Comparison of ENCODE assay signal across 9 cellular contexts in the genomic region with DNA sequence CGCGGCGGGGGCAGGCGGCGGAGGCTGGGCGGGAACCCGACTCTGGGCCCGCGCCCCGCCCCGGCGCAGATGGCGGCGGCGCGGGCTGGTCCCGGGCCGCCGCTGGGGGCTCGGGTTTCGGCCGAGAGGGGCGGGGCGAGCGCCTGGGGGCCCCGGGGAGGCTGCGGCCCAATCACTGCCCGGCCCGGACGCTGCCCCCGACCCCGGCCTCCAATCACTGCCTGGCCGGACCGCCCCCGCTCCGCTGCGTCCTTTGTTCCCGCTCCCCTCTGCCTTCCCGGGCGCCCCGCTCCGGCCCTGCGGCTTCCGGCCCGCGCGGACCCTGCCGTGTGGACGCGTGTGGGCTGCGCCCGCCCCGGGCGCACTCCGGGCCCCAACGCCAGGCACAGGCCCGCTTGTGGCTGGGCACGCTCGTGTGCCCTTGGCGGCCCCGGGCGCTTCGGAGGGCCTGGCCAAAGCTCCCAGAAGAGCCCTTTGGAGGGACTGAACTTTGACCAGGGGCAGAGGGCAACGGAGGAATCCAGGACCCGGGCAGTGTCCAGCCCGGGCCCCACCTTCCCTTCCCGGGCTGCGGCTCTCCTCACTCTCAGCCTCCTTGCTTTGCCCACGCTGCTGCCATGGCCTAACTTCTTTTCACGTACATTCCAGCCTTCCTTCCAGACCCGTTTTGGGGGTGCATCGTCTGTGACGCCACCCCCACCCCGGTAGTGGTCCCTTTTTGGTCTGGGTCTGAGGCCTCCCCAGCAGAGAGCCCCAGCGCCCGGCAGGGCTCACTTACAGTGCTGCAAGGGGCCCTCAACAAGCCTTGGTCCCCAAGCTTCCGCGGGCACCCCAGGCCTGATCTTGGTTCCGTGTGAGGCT. TPM values are rescaled to one million over a fixed set of nuclear protein-coding genes. Genes with fewer than 3 reads are reported as not detected.
A peak's percentile ranks its signal among the peaks of the same experiment; 100 is the strongest.
DNase-seq lines count a peak whose midpoint lies in the region; FAIRE-seq and TF ChIP-seq lines count a peak whose summit lies in the region.
"Had no signal": no experiment of that assay in that cellular context is flagged by ENCODE, and none has a peak within 500 bp of the region (broad histone marks: within the 10 kb centered on the region; RNA-seq: fewer than 3 reads in every experiment).

No MANE protein-coding gene starts in this region.

- FAIRE-seq in H54 (lab: Jason Lieb, UNC) = no peak
- FAIRE-seq: G401.6 had no signal

- H3K9me3 Mint-ChIP-seq in progenitor cell of endocrine pancreas (ENCODE audit: low read depth) = no peaks in the 10 kb centered on the region

- H3K9me3 ChIP-seq in hepatocyte (ENCODE audit: low read depth) = no peaks in the 10 kb centered on the region

- 0 out of 2 replicates have a peak, but pooled peaks have one; percentile 19 for TF ChIP-seq POLR2A in H54 (IDR thresholded peaks at IDR 0.05; ENCODE audit: low read depth, low read length)

- peak overlapping the region; percentile 54 for H3K4me3 ChIP-seq in hepatocyte

- 17% methylated on average over 26 of the region's 79 CpGs for WGBS in hepatocyte (ENCODE audit: low lambda C conversion rate, missing lambda C conversion rate)

- peak overlapping the region; percentile 99 for H3K27ac Mint-ChIP-seq in progenitor cell of endocrine pancreas

- H4K20me1 ChIP-seq in hepatocyte (ENCODE audit: insufficient read depth, poor library complexity, severe bottlenecking) = no peaks in the 10 kb centered on the region

- no peaks in the 10 kb centered on the region for H3K9me2 ChIP-seq in hepatocyte (replicated peaks; ENCODE audit: insufficient read depth)

- no peaks in the 10 kb centered on the region for H3K36me3 Mint-ChIP-seq in progenitor cell of endocrine pancreas (ENCODE audit: insufficient read depth)

- TF ChIP-seq CTCF in hepatocyte (IDR thresholded peaks at IDR 0.05; ENCODE audit: poor library complexity) (no peak), progenitor cell of endocrine pancreas (IDR thresholded peaks at IDR 0.05; ENCODE audit: unreplicated experiment) (no peak)

- DNase-seq in NCI-H524 (lab: John Stamatoyannopoulos, UW) = peak; percentile 59 to 80
- no peak for DNase-seq in NCI-H524 treated with DMSO at 0.1 percent for 48 hours (lab: John Stamatoyannopoulos, UW)
- DNase-seq in H54 (ENCODE audit: insufficient read length, low spot score) = no peak
- peak; percentile 70 for DNase-seq in NAMALWA (ENCODE audit: low spot score)
- DNase-seq in astrocyte of the hippocampus (ENCODE audit: low read depth, low spot score) = peak; percentile 92
- peak; percentile 93 for DNase-seq in hepatocyte (ENCODE audit: low spot score)
- DNase-seq in progenitor cell of endocrine pancreas (ENCODE audit: low spot score, unreplicated experiment) = peak; percentile 83
- no peak for DNase-seq in stimulated activated CD4-positive, alpha-beta T cell treated with anti-CD3 and anti-CD28 coated beads, Interleukin-12 subunit alpha, Interleukin-12 subunit beta, amount 100 ng/mL, for 4 hours

- peak overlapping the region; percentile 82 for H3K4me3 Mint-ChIP-seq in progenitor cell of endocrine pancreas (ENCODE audit: low read depth)

- H3K27me3 Mint-ChIP-seq in progenitor cell of endocrine pancreas = no peaks in the 10 kb centered on the region

- no peaks in the 10 kb centered on the region for H3K36me3 ChIP-seq in hepatocyte (replicated peaks; ENCODE audit: insufficient read depth, low read depth)

- H3K4me2 ChIP-seq in hepatocyte = peak overlapping the region; percentile 98

- peak overlapping the region; percentile 99 for H3K27ac ChIP-seq in hepatocyte

- H3K27me3 ChIP-seq in hepatocyte = no peaks in the 10 kb centered on the region

- H3K4me1 Mint-ChIP-seq in progenitor cell of endocrine pancreas (ENCODE audit: low read depth) = peaks cover 22% of the 10 kb centered on the region

- peaks cover 4% of the 10 kb centered on the region for H3K79me2 ChIP-seq in hepatocyte

- peak overlapping the region; percentile 85 for H2AFZ ChIP-seq in hepatocyte

- peaks cover 17% of the 10 kb centered on the region for H3K4me1 ChIP-seq in hepatocyte (ENCODE audit: insufficient read depth)

RNA-seq across cellular contexts. Expression of gene PTMA, which starts 27.1 kb away (rescaled TPM):
- total RNA-seq in hepatocyte (615 and 727 TPM in 2 replicates), progenitor cell of endocrine pancreas (1,066 and 1,116 TPM in 2 replicates)
- 597 and 705 TPM in 2 replicates for polyA plus RNA-seq in hepatocyte

Comparison
In these comparisons a context has a peak if more than half of its experiments do, and no peak if none do; other contexts are left out.
1. DNase-seq: peak in NCI-H524 (2 of 2), NAMALWA (single experiment), astrocyte of the hippocampus (single experiment), hepatocyte (single experiment) and progenitor cell of endocrine pancreas (single experiment); none in NCI-H524 treated with DMSO at 0.1 percent for 48 hours (single experiment), H54 (single experiment) and stimulated activated CD4-positive, alpha-beta T cell treated with anti-CD3 and anti-CD28 coated beads, Interleukin-12 subunit alpha, Interleukin-12 subunit beta, amount 100 ng/mL, for 4 hours (single experiment).